ENCODE assay signal across 3 cellular contexts in genomic region chr17:57222422-57222821, GRCh38. TPM values are rescaled to one million over a fixed set of nuclear protein-coding genes. Genes with fewer than 3 reads are reported as not detected.
DNase-seq lines count a peak whose midpoint lies in the region; ATAC-seq, FAIRE-seq and TF ChIP-seq lines count a peak whose summit lies in the region.
"Not testable (repeated sequence)": the region's sequence is repeated elsewhere in the genome, so short reads cannot be mapped to it uniquely, and the experiment has no call there.

No MANE protein-coding gene starts in this region.

- not testable (repeated sequence) for H3K4me1 ChIP-seq in A549; HCT116 (ENCODE audit: control insufficient read depth in 1 of 2, insufficient read depth in 2 of 2, low read length in 2 of 2); HEK293 (ENCODE audit: control insufficient read depth, insufficient read depth, low read length)

- not testable (repeated sequence) for H3K27me3 ChIP-seq in HCT116 (ENCODE audit: insufficient read depth, low read length)

- CTCF ChIA-PET in A549 (lab: Yijun Ruan, JAX) (interaction anchor here (0.6 to 2.4 kb wide), 2 partner anchors 21 to 791 kb away, joined by 3 to 9 read pairs; no protein-coding TSS in a partner anchor), HEK293 (lab: Yijun Ruan, JAX) (interaction anchor here (1.2 kb wide), 1 partner anchor 21 kb away, joined by 8 read pairs; no protein-coding TSS in a partner anchor)
- CTCF ChIA-PET in HCT116 (lab: Charles Lee) = not testable (repeated sequence)

- H3K9me3 ChIP-seq in A549 (peaks cover 36% of the 10 kb centered on the region), HCT116 (ENCODE audit: control insufficient read depth in 1 of 2, insufficient read depth in 1 of 2, low read depth in 1 of 2, low read length in 2 of 2) (peaks cover 9 to 14% of the 10 kb centered on the region in 2 experiments)
- H3K9me3 ChIP-seq in HEK293 (ENCODE audit: control insufficient read depth, insufficient read depth, low read depth, low read length) = not testable (repeated sequence)

- intact Hi-C loops in HCT116 (cut with micrococcal nuclease) = not testable (repeated sequence)

- POLR2A ChIA-PET in A549 (lab: Yijun Ruan, JAX); HCT116 (lab: Charles Lee); HEK293 (lab: Yijun Ruan, JAX): not testable (repeated sequence)

- DNase-seq in A549 (ENCODE audit: low read depth in 1 of 2, low spot score in 1 of 2); HCT116 (ENCODE audit: low read depth, low spot score): not testable (repeated sequence)

- not testable (repeated sequence) for H3K9ac ChIP-seq in HCT116 (ENCODE audit: low read length)

- RAD21 ChIA-PET in HCT116 (lab: Charles Lee; ENCODE audit: low non-redundant PET in 1 of 2, low total read pairs in 2 of 2, uncharacterized antibody in 2 of 2, unreplicated experiment in 2 of 2) = not testable (repeated sequence)

- TF ChIP-seq RAD21 in A549 (conservative IDR thresholded peaks at IDR 0.05 in 1 of 2, IDR thresholded peaks at IDR 0.05 in 1 of 2); HCT116 (IDR thresholded peaks at IDR 0.05; ENCODE audit: low read depth): not testable (repeated sequence)

- not testable (repeated sequence) for H3K36me3 ChIP-seq in HCT116 (ENCODE audit: control insufficient read depth in 1 of 2, insufficient read depth in 2 of 2, low read length in 2 of 2); HEK293 (ENCODE audit: control insufficient read depth in 2 of 2, insufficient read depth in 1 of 2, low read length in 2 of 2)

- peak overlapping the region; percentile 19 for H2AFZ ChIP-seq in HCT116 (ENCODE audit: low read depth, low read length, poor library complexity, severe bottlenecking)

- 36% methylated on average over 1 of the region's 1 CpG for WGBS in A549 (ENCODE audit: missing lambda C conversion rate)

- H4K20me1 ChIP-seq in HCT116 (ENCODE audit: insufficient read depth) = not testable (repeated sequence)

- not testable (repeated sequence) for H3K4me3 ChIP-seq in A549; HCT116 (replicated peaks in 1 of 2; ENCODE audit: low read depth in 1 of 2, low read length in 2 of 2); HEK293 (ENCODE audit: low read depth, low read length)

- not testable (repeated sequence) for BruUV-seq in HCT116 (replicated peaks; lab: Mats Ljungman, UMichigan)

- H3K4me2 ChIP-seq in A549; HCT116 (ENCODE audit: low read length): not testable (repeated sequence)

- not testable (repeated sequence) for TF ChIP-seq CTCF in A549 (IDR thresholded peaks at IDR 0.05); HCT116 (IDR thresholded peaks at IDR 0.05 in 2 of 3, conservative IDR thresholded peaks at IDR 0.05 in 1 of 3; ENCODE audit: borderline replicate concordance in 1 of 3, insufficient read depth in 1 of 3, low read depth in 2 of 3, low read length in 2 of 3); HEK293 (tag by site-specific recombination; IDR thresholded peaks at IDR 0.05)

- H3K27ac ChIP-seq in A549; HCT116 (ENCODE audit: low read depth, low read length); HEK293 (ENCODE audit: extremely low read depth, low read depth, low read length): not testable (repeated sequence)

- not testable (repeated sequence) for H3K9me2 ChIP-seq in HCT116 (ENCODE audit: insufficient read depth)

- ATAC-seq in A549, HCT116: not testable (repeated sequence)

- not testable (repeated sequence) for H3K79me2 ChIP-seq in HCT116 (ENCODE audit: insufficient read depth, low read length)

- not testable (repeated sequence) for TF ChIP-seq POLR2A in A549 (IDR thresholded peaks at IDR 0.05; ENCODE audit: low read length); HCT116 (IDR thresholded peaks at IDR 0.05; ENCODE audit: borderline replicate concordance, extremely low read depth, insufficient read depth, insufficient read length)

- FAIRE-seq in A549 (lab: Jason Lieb, UNC) = not testable (repeated sequence)

- not testable (repeated sequence) for TF ChIP-seq EP300 in A549 (IDR thresholded peaks at IDR 0.05)

TF ChIP-seq in A549, 52 proteins besides CTCF, POLR2A, EP300 and RAD21:
- TF ChIP-seq ZC3H11A (IDR thresholded peaks at IDR 0.05) = peak; percentile 92
TF ChIP-seq in A549: peak in this region for 1; not testable (repeated sequence) for 51.

TF ChIP-seq in HEK293, 187 proteins besides CTCF, POLR2A, EP300 and RAD21:
- TF ChIP-seq ZNF426 (tag by site-specific recombination; IDR thresholded peaks at IDR 0.05) (peak; percentile 59), ZNF623 (tag by site-specific recombination; IDR thresholded peaks at IDR 0.05) (peak; percentile 28; the same call in 1 of the 2 replicates), ZNF555 (tag by site-specific recombination; conservative IDR thresholded peaks at IDR 0.05) (peak; percentile 47; the same call in 1 of the 2 replicates), ZNF518A (tag by site-specific recombination; conservative IDR thresholded peaks at IDR 0.05; ENCODE audit: low read depth) (peak; percentile 60; the same call in 1 of the 2 replicates), ZNF394 (tag by site-specific recombination; IDR thresholded peaks at IDR 0.05; ENCODE audit: borderline replicate concordance) (peak; percentile 82; the same call in 1 of the 2 replicates), ZNF140 (tag by site-specific recombination; IDR thresholded peaks at IDR 0.05) (peak; percentile 46; the same call in 1 of the 2 replicates)
TF ChIP-seq in HEK293: peak in this region for 6; not testable (repeated sequence) for 181.

RNA-seq across cellular contexts. Expression of gene MSI2, which starts 33.9 kb away (rescaled TPM):
- polyA plus RNA-seq in A549 (2011; rRNA removed) (44.4 and 47.5 TPM in 2 replicates), A549 (2017; fragmentation: RNase III; extraction: RNeasy Plus Mini Kit Qiagen cat#74134 plus additional on column Dnase treatment) (40.9 to 45.4 TPM (median 43.6 TPM) in 3 replicates)
- 28.1 and 30.1 TPM in 2 replicates for polyA plus RNA-seq in A549 (2012; cell fraction: cytosol; rRNA removed)
- polyA plus RNA-seq in A549 (2012; cell fraction: nucleus; rRNA removed) = 24.4 and 31.1 TPM in 2 replicates
- polyA minus RNA-seq in A549 (2011; rRNA and poly(A)+ RNA removed) = 66.7 and 75.6 TPM in 2 replicates
- 137 TPM for total RNA-seq in HCT116 (2021; ENCODE audit: unreplicated experiment)
- 36.6 and 46.1 TPM in 2 replicates for polyA plus RNA-seq in HCT116 (2012)
